In the genomic region with DNA sequence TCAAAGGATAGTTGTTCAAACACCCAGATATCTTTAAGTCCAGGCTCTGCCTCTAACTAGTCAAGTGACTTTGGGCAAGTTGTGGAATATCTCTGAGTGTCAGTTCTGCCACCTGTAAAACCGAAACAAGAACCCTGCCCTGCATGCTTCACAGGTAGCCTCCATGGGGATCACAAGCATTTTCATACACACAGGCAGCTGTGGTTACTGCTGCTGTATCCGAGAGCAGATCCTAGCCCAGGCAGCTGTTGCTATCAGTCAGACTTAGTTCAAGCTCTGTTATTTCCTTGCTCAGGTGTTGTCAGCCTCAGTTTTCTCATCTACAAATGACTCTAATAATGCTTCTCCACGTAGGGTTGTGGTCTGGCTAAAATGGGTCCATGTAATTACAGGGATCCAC, we compare ENCODE assay signal across 28 cellular contexts. TPM values are rescaled to one million over a fixed set of nuclear protein-coding genes. Genes with fewer than 3 reads are reported as not detected.
"Had no signal": no experiment of that assay in that cellular context is flagged by ENCODE, and none has a peak within 500 bp of the region (broad histone marks: within the 10 kb centered on the region; RNA-seq: fewer than 3 reads in every experiment).

No MANE protein-coding gene starts in this region.

- ATAC-seq: K562, SK-N-SH treated with all-trans-retinoic acid at 6 μM for 48 hours had no signal

- H2AFZ ChIP-seq: PC-9 had no signal

- H3K27me3 ChIP-seq: Peyer's patch had no signal

- H3K4me2 ChIP-seq: KMS-11, PC-9 had no signal

- H3K4me3 ChIP-seq: K562, PC-9, Peyer's patch had no signal

- H3K9me3 ChIP-seq: Peyer's patch had no signal

- DNase-seq: Kasumi-1; NCI-H1092; NCI-H1105 treated with DMSO at 0.1 percent for 48 hours; NCI-H1417 treated with DMSO at 0.1 percent for 48 hours; NCI-H146; NCI-H1694 treated with DMSO at 0.1 percent for 48 hours; NCI-H2029; NCI-H2081 treated with DMSO at 0.1 percent for 48 hours; NCI-H2171; NCI-H226; NCI-H446; NCI-H510A; NCI-H524 treated with DMSO at 0.1 percent for 48 hours; NCI-H69; NCI-H774; NK-92 treated with Interleukin-12 subunit alpha and Interleukin-12 subunit beta, amount 100 ng/mL, for 24 hours; OCI-M1; PC-9; Peyer's patch; SHP77; T-helper 1 cell; T-helper 17 cell had no signal

- H3K27ac ChIP-seq: HL-60, KMS-11, PC-9, Peyer's patch had no signal

- H3K9ac ChIP-seq: KMS-11 had no signal

- H3K36me3 ChIP-seq: Peyer's patch had no signal

RNA-seq across cellular contexts. Expression of gene RASD2, which starts 6.5 kb away (rescaled TPM):
- total RNA-seq: MCF 10A had no signal
- polyA plus RNA-seq: IgD-negative memory B cell, K562 had no signal
